In genomic region chr16:66135376-66135775, GRCh38 we compare ENCODE assay signal across 21 cellular contexts.
DNase-seq lines count a peak whose midpoint lies in the region; ATAC-seq and TF ChIP-seq lines count a peak whose summit lies in the region.
"Had no signal": no experiment of that assay in that cellular context is flagged by ENCODE, and none has a peak within 500 bp of the region (broad histone marks: within the 10 kb centered on the region; RNA-seq: fewer than 3 reads in every experiment).

No MANE protein-coding gene starts in this region.

- H3K79me1 ChIP-seq in trophoblast cell (ENCODE audit: low read length) = no peaks in the 10 kb centered on the region

- H3K4me3 Mint-ChIP-seq in activated naive CD4-positive, alpha-beta T cell treated with anti-CD3 and anti-CD28 coated beads, Interleukin-2, amount 10 ng/mL, durations not matched to agents 7 days and 5 days = no peak overlapping the region
- H3K4me3 Mint-ChIP-seq: H9; immature natural killer cell; natural killer cell treated with Interleukin-12 subunit alpha and Interleukin-12 subunit beta and Interleukin-15 and Interleukin-18, amount 100 ng/mL, for 72 hours had no signal

- DNase-seq in M059J (ENCODE audit: low read depth) (peak; percentile 44), cardiac muscle cell (ENCODE audit: low read depth in 1 of 2, low spot score in 1 of 2) (peak; percentile 25 to 65), thoracic aorta (ENCODE audit: low spot score) (no peak), NCI-H2227 (lab: John Stamatoyannopoulos, UW; ENCODE audit: unreplicated experiment) (no peak), NCI-H2029 treated with DMSO at 0.1 percent for 48 hours (lab: John Stamatoyannopoulos, UW) (no peak), trophoblast cell (no peak)
- DNase-seq in activated naive CD4-positive, alpha-beta T cell treated with anti-CD3 and anti-CD28 coated beads, Interleukin-2, amount 10 ng/mL, durations not matched to agents 7 days and 5 days = no peak
- DNase-seq: activated gamma-delta T cell treated with Interleukin-2 at 50 U/mL for 16 hours; DMS53; foreskin fibroblast; H9; immature natural killer cell; NCI-H1436; NCI-H510A; stimulated activated naive CD8-positive, alpha-beta T cell treated with anti-CD3 and anti-CD28 coated beads, Interleukin-15, Interleukin-2, amounts not matched to agents 100 U/mL and 50 U/mL, for 24 hours had no signal

- CTCF ChIA-PET in activated naive CD4-positive, alpha-beta T cell treated with anti-CD3 and anti-CD28 coated beads, Interleukin-2, amount 10 ng/mL, durations not matched to agents 7 days and 5 days (lab: Charles Lee) = no interaction called here

- no peaks in the 10 kb centered on the region for H3K79me2 ChIP-seq in trophoblast cell (ENCODE audit: control insufficient read depth, insufficient read depth, low read length, poor library complexity)

- peaks cover 10% of the 10 kb centered on the region for H3K27me3 Mint-ChIP-seq in activated naive CD4-positive, alpha-beta T cell treated with anti-CD3 and anti-CD28 coated beads, Interleukin-2, amount 10 ng/mL, durations not matched to agents 7 days and 5 days

- no peak overlapping the region for H4K12ac ChIP-seq in trophoblast cell (ENCODE audit: low read depth, low read length)

- H3K9me3 ChIP-seq in cardiac muscle cell (ENCODE audit: low read depth) = no peaks in the 10 kb centered on the region
- no peaks in the 10 kb centered on the region for H3K9me3 ChIP-seq in mesodermal cell (ENCODE audit: control insufficient read depth, low read length)
- no peaks in the 10 kb centered on the region for H3K9me3 ChIP-seq in thoracic aorta
- no peaks in the 10 kb centered on the region for H3K9me3 ChIP-seq in trophoblast cell (ENCODE audit: insufficient read depth, low read depth, low read length)
- H3K9me3 ChIP-seq: breast epithelium had no signal

- no peaks in the 10 kb centered on the region for H3K36me3 ChIP-seq in cardiac muscle cell
- no peaks in the 10 kb centered on the region for H3K36me3 ChIP-seq in mesodermal cell (ENCODE audit: control insufficient read depth, insufficient read depth, low read length)
- H3K36me3 ChIP-seq in thoracic aorta = no peaks in the 10 kb centered on the region
- H3K36me3 ChIP-seq in trophoblast cell (ENCODE audit: control insufficient read depth in 1 of 2, insufficient read depth in 2 of 2, low read length in 2 of 2) = no peaks in the 10 kb centered on the region
- H3K36me3 ChIP-seq: breast epithelium had no signal

- TF ChIP-seq CTCF in cardiac muscle cell (IDR thresholded peaks at IDR 0.05; ENCODE audit: low read depth, low read length) (no peak), thoracic aorta (IDR thresholded peaks at IDR 0.05) (no peak)

- no peak overlapping the region for H2BK5ac ChIP-seq in trophoblast cell (ENCODE audit: low read depth, low read length, poor library complexity)

- H3K9ac ChIP-seq in trophoblast cell (ENCODE audit: low read length) = no peak overlapping the region
- H3K9ac ChIP-seq: KMS-11 had no signal

- H3K23ac ChIP-seq in trophoblast cell (ENCODE audit: low read length) = no peak overlapping the region

- H2AK5ac ChIP-seq in trophoblast cell (ENCODE audit: low read length) = no peak overlapping the region

- no peaks in the 10 kb centered on the region for H3K9me3 Mint-ChIP-seq in activated naive CD4-positive, alpha-beta T cell treated with anti-CD3 and anti-CD28 coated beads, Interleukin-2, amount 10 ng/mL, durations not matched to agents 7 days and 5 days
- H3K9me3 Mint-ChIP-seq: H9; natural killer cell treated with Interleukin-12 subunit alpha and Interleukin-12 subunit beta and Interleukin-15 and Interleukin-18, amount 100 ng/mL, for 72 hours had no signal

- WGBS in mesodermal cell (ENCODE audit: insufficient coverage in 2 of 2), 2 experiments = 96% methylated on average over 3 of the region's 4 CpGs
- no CpG with 5 or more reads among the region's 4 CpGs for WGBS in trophoblast cell (ENCODE audit: extremely low coverage, insufficient coverage, insufficient read length)

- H3K4me1 Mint-ChIP-seq in activated naive CD4-positive, alpha-beta T cell treated with anti-CD3 and anti-CD28 coated beads, Interleukin-2, amount 10 ng/mL, durations not matched to agents 7 days and 5 days = no peaks in the 10 kb centered on the region
- H3K4me1 Mint-ChIP-seq: immature natural killer cell had no signal

- H3K4me1 ChIP-seq in cardiac muscle cell (ENCODE audit: low read depth) (peaks cover 20% of the 10 kb centered on the region), mesodermal cell (ENCODE audit: control insufficient read depth, insufficient read depth, low read length, poor library complexity, severe bottlenecking) (peaks cover 25% of the 10 kb centered on the region), thoracic aorta (ENCODE audit: control insufficient read depth in 1 of 2, low read depth in 2 of 2) (peaks cover 9 to 18% of the 10 kb centered on the region in 2 donors), trophoblast cell (ENCODE audit: control insufficient read depth in 1 of 2, insufficient read depth in 2 of 2, low read length in 2 of 2) (peaks cover 6 to 13% of the 10 kb centered on the region in 2 experiments)
- H3K4me1 ChIP-seq: breast epithelium had no signal

- H3K4ac ChIP-seq in trophoblast cell (ENCODE audit: low read depth, low read length) = no peak overlapping the region

- H3K27ac ChIP-seq in cardiac muscle cell (peak overlapping the region; percentile 64), mesodermal cell (ENCODE audit: low read depth, low read length, severe bottlenecking) (peak overlapping the region; percentile 31), thoracic aorta (peak overlapping the region; percentile 54 to 71), trophoblast cell (ENCODE audit: low read depth, low read length) (no peak overlapping the region)
- H3K27ac ChIP-seq: KMS-11, VCaP had no signal

- H2AFZ ChIP-seq in trophoblast cell (ENCODE audit: insufficient read depth, low read length, poor library complexity) = no peak overlapping the region

- H4K8ac ChIP-seq in trophoblast cell (ENCODE audit: low read depth, low read length) = no peak overlapping the region

- no peak overlapping the region for H3K18ac ChIP-seq in trophoblast cell (ENCODE audit: low read length)

- H3K14ac ChIP-seq in trophoblast cell (ENCODE audit: low read length) = no peak overlapping the region

- H3K4me3 ChIP-seq in cardiac muscle cell = no peak overlapping the region
- H3K4me3 ChIP-seq in mesodermal cell (ENCODE audit: extremely low read depth, insufficient read depth, low read length, poor library complexity, severe bottlenecking) = no peak overlapping the region
- no peak overlapping the region for H3K4me3 ChIP-seq in thoracic aorta
- H3K4me3 ChIP-seq in trophoblast cell (ENCODE audit: low read depth, low read length) = no peak overlapping the region
- H3K4me3 ChIP-seq: breast epithelium, skin epidermis had no signal

- no peak overlapping the region for H2BK12ac ChIP-seq in trophoblast cell (ENCODE audit: low read length)

- H3K27me3 ChIP-seq in cardiac muscle cell = no peaks in the 10 kb centered on the region
- no peaks in the 10 kb centered on the region for H3K27me3 ChIP-seq in thoracic aorta (replicated peaks; ENCODE audit: insufficient read depth)
- no peaks in the 10 kb centered on the region for H3K27me3 ChIP-seq in trophoblast cell (ENCODE audit: insufficient read depth, low read length)
- H3K27me3 ChIP-seq: breast epithelium had no signal

- H3K27ac Mint-ChIP-seq in activated naive CD4-positive, alpha-beta T cell treated with anti-CD3 and anti-CD28 coated beads, Interleukin-2, amount 10 ng/mL, durations not matched to agents 7 days and 5 days = no peak overlapping the region
- H3K27ac Mint-ChIP-seq: H9; natural killer cell treated with Interleukin-12 subunit alpha and Interleukin-12 subunit beta and Interleukin-15 and Interleukin-18, amount 100 ng/mL, for 72 hours had no signal

- ATAC-seq in thoracic aorta (ENCODE audit: insufficient number of reproducible peaks, low FRiP score, low read depth) = peak; percentile 72
- ATAC-seq: natural killer cell treated with Interleukin-12 subunit alpha and Interleukin-12 subunit beta and Interleukin-15 and Interleukin-18, amount 100 ng/mL, for 72 hours; stimulated activated naive CD8-positive, alpha-beta T cell treated with anti-CD3 and anti-CD28 coated beads, Interleukin-15, Interleukin-2, amounts not matched to agents 100 U/mL and 50 U/mL, for 24 hours had no signal

- H2BK120ac ChIP-seq in trophoblast cell (ENCODE audit: insufficient read depth, low read length, poor library complexity) = no peak overlapping the region

- no peak overlapping the region for H4K91ac ChIP-seq in trophoblast cell (ENCODE audit: low read depth, low read length)

- no peak overlapping the region for H3K4me2 ChIP-seq in trophoblast cell (ENCODE audit: low read length)
- H3K4me2 ChIP-seq: KMS-11 had no signal

- H3K36me3 Mint-ChIP-seq in activated naive CD4-positive, alpha-beta T cell treated with anti-CD3 and anti-CD28 coated beads, Interleukin-2, amount 10 ng/mL, durations not matched to agents 7 days and 5 days = no peaks in the 10 kb centered on the region
- H3K36me3 Mint-ChIP-seq: immature natural killer cell; natural killer cell treated with Interleukin-12 subunit alpha and Interleukin-12 subunit beta and Interleukin-15 and Interleukin-18, amount 100 ng/mL, for 72 hours had no signal

Comparison
In these comparisons a context has a peak if more than half of its experiments do, and no peak if none do; other contexts are left out.
1. DNase-seq: peak in M059J (single experiment) and cardiac muscle cell (2 of 2); none in thoracic aorta (single experiment), NCI-H2227 (single experiment), NCI-H2029 treated with DMSO at 0.1 percent for 48 hours (single experiment), activated naive CD4-positive, alpha-beta T cell treated with anti-CD3 and anti-CD28 coated beads, Interleukin-2, amount 10 ng/mL, durations not matched to agents 7 days and 5 days (single experiment) and trophoblast cell (0 of 2).